Comparison of ENCODE assay signal across 10 cellular contexts in genomic region chr10:101121661-101122045, GRCh38. TPM values are rescaled to one million over a fixed set of nuclear protein-coding genes. Genes with fewer than 3 reads are reported as not detected.
DNase-seq lines count a peak whose midpoint lies in the region; ATAC-seq and TF ChIP-seq lines count a peak whose summit lies in the region.
"Had no signal": no experiment of that assay in that cellular context is flagged by ENCODE, and none has a peak within 500 bp of the region (broad histone marks: within the 10 kb centered on the region; RNA-seq: fewer than 3 reads in every experiment).

No MANE protein-coding gene starts in this region.

- H3K27me3 ChIP-seq in Peyer's patch (peaks cover 0 to 6% of the 10 kb centered on the region in 2 donors), iPS-15b (ENCODE audit: control insufficient read depth, insufficient read depth, low read length) (peaks cover 94% of the 10 kb centered on the region), skeletal muscle satellite cell (ENCODE audit: control insufficient read depth, insufficient read depth, low read length) (peaks cover 88% of the 10 kb centered on the region)

- no peak overlapping the region for H3K9ac ChIP-seq in iPS-15b (ENCODE audit: low read depth, low read length)
- H3K9ac ChIP-seq in skeletal muscle satellite cell (ENCODE audit: low read depth, low read length): no peak overlapping the region

- no peak overlapping the region for H3K27ac ChIP-seq in Peyer's patch

- H3K4me2 ChIP-seq in skeletal muscle satellite cell (ENCODE audit: low read length): peak overlapping the region; percentile 91

- H3K4me1 ChIP-seq in Peyer's patch (peaks cover 0 to 30% (median 9%) of the 10 kb centered on the region in 4 donors), iPS-15b (ENCODE audit: control insufficient read depth, insufficient read depth, low read length) (peaks cover 5% of the 10 kb centered on the region), skeletal muscle satellite cell (ENCODE audit: control insufficient read depth, insufficient read depth, low read length) (peaks cover 9% of the 10 kb centered on the region)

- TF ChIP-seq CTCF in GM13977 (IDR thresholded peaks at IDR 0.05; ENCODE audit: extremely low read depth, insufficient read depth, missing control alignments) (no peak), Peyer's patch (IDR thresholded peaks at IDR 0.05) (no peak)

- TF ChIP-seq POLR2A in Peyer's patch (IDR thresholded peaks at IDR 0.05): no peak

- H3K4me3 ChIP-seq in Peyer's patch: peak overlapping the region; percentile 45 to 62 (median 53)
- H3K4me3 ChIP-seq in iPS-15b (ENCODE audit: low read depth, low read length): peak overlapping the region; percentile 50
- H3K4me3 ChIP-seq in skeletal muscle satellite cell (ENCODE audit: low read length): peak overlapping the region; percentile 67

- peak; percentile 31 for DNase-seq in GM13977 (ENCODE audit: low spot score)
- DNase-seq in Peyer's patch: peak in 1 of 3 donors; percentile 51
- DNase-seq in midbrain (lab: John Stamatoyannopoulos, UW): no peak
- DNase-seq: MV-4-11 had no signal

- H3K9me3 ChIP-seq in Peyer's patch (no peaks in the 10 kb centered on the region), iPS-15b (ENCODE audit: control insufficient read depth, insufficient read depth, low read length) (no peaks in the 10 kb centered on the region), skeletal muscle satellite cell (replicated peaks; ENCODE audit: low read length) (no peaks in the 10 kb centered on the region)

- in situ Hi-C loops in GM13977 (cut with MboI; ENCODE audit: low pct_unique_long_range_greater_than_20kb, low sequenced_read_pairs, unreplicated experiment): no loop called here

- H3K36me3 ChIP-seq in Peyer's patch (no peaks in the 10 kb centered on the region), iPS-15b (ENCODE audit: control insufficient read depth, insufficient read depth, low read length) (no peaks in the 10 kb centered on the region), skeletal muscle satellite cell (ENCODE audit: insufficient read depth, low read length) (no peaks in the 10 kb centered on the region)

- ATAC-seq in GM21723 (IDR thresholded peaks at IDR 0.05; ENCODE audit: unreplicated experiment) (no peak), HG03159 (IDR thresholded peaks at IDR 0.05; ENCODE audit: unreplicated experiment) (no peak)

RNA-seq across cellular contexts. Expression of gene TLX1, which starts 9.4 kb away (rescaled TPM):
- total RNA-seq in Peyer's patch: 1 to 10 TPM in 3 of 4 donors, not detected in 1; 1.6 to 4.8 (median 3.2) TPM
- not detected in 2 replicates for total RNA-seq in skeletal muscle satellite cell (2012; rRNA removed)
- total RNA-seq: cerebellum, renal cortical epithelial cell had no signal

RNA-seq across cellular contexts. Expression of gene KAZALD1, which starts 59.9 kb away (rescaled TPM):
- 10 to 100 TPM in 3 of 4 donors, not detected in 1; 25.9 to 41.8 (median 39.1) TPM for total RNA-seq in Peyer's patch
- total RNA-seq in skeletal muscle satellite cell (2012; rRNA removed): 9.9 and 15.1 TPM in 2 replicates
